Comparison of ENCODE assay signal across 8 cellular contexts in the genomic region with DNA sequence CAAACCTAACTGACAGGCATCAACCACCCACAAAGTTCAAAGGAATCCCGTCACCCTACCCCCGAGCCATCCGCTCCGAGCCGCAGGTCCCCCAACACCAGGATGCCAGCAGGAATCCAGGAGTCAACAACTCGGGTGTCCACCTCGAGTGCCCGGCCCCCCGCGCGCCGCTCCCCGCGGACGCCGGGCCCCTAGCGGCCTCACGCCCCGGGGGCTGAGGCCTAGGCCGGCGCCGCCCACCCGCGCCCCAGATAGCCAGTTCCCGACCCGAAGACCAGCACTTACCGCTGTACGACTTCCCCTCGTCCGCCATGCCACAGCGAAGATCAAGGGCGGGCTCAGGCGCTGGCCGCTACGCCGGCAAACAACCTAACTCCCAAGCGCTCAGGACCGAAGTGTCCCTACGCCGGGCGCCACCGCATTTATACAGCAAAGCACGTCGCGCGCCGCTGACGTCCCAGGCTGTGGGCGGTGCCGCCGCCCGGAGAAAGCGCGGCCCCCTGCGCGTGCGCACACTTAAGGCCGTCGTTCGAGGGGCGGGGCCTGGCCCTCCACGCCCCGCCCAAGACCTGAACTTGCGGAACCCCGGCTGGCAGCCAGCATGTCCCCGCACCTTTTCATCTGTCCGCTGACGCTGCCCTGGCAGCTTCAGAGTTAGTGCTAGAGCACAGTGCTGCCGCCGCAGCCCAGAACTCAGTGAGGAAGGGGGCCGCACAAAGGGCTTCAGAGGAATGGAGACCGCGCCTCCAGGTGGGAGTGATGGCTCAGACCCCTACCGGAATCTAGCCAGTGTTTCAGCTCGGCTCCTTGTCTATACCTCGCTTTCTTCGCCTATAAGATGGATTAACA. TPM values are rescaled to one million over a fixed set of nuclear protein-coding genes. Genes with fewer than 3 reads are reported as not detected.
DNase-seq lines count a peak whose midpoint lies in the region; ATAC-seq, FAIRE-seq and TF ChIP-seq lines count a peak whose summit lies in the region.

A gene (minus strand): TSS at position 397 of the 849 bp plus-strand sequence. CDS start 84 bp downstream, at position 313.

- H3K36me3 Mint-ChIP-seq in activated naive CD8-positive, alpha-beta T cell treated with anti-CD3 and anti-CD28 coated beads, Interleukin-2, amount 50 U/mL, for 24 hours (ENCODE audit: low read depth), result peaks cover 37% of the 10 kb centered on the region
- peaks cover 23% of the 10 kb centered on the region for H3K36me3 Mint-ChIP-seq in type B pancreatic cell

- no peaks in the 10 kb centered on the region for H3K9me3 Mint-ChIP-seq in activated naive CD8-positive, alpha-beta T cell treated with anti-CD3 and anti-CD28 coated beads, Interleukin-2, amount 50 U/mL, for 24 hours
- H3K9me3 Mint-ChIP-seq in type B pancreatic cell, result no peaks in the 10 kb centered on the region

- peak; percentile 97 for FAIRE-seq in GM12891 (lab: Jason Lieb, UNC)

- intact Hi-C loops in cardiac septum (cut with DNase I), result loop anchor here (1.0 to 2.0 kb wide), 2 partner anchors 13 to 18 kb away; a partner anchor contains a TSS
- intact Hi-C loops in posterior cingulate gyrus (cut with DNase I), result loop anchor here (2.0 kb wide), 1 partner anchor 50 kb away; a partner anchor contains a TSS

- DNase-seq in GM12891 (ENCODE audit: insufficient read length, low spot score) (peak; percentile 92), NCI-H1436 (lab: John Stamatoyannopoulos, UW) (peak; percentile 92), SW480 (ENCODE audit: low spot score) (peak; percentile 94), cardiac septum (ENCODE audit: low spot score) (peak; percentile 98), posterior cingulate gyrus (peak; percentile 92 to 99 (median 94)), type B pancreatic cell (ENCODE audit: extremely low spot score, unreplicated experiment) (peak; percentile 98)
- peak; percentile 98 for DNase-seq in activated naive CD8-positive, alpha-beta T cell treated with anti-CD3 and anti-CD28 coated beads, Interleukin-2, amount 50 U/mL, for 24 hours

- peak; percentile 86 for ATAC-seq in HG02798 (IDR thresholded peaks at IDR 0.05; ENCODE audit: poor library complexity, unreplicated experiment)
- peak; percentile 72 for ATAC-seq in activated naive CD8-positive, alpha-beta T cell treated with anti-CD3 and anti-CD28 coated beads, Interleukin-2, amount 50 U/mL, for 24 hours

- peak within 1 kb of the TSS; percentile 93 for H3K4me3 Mint-ChIP-seq in activated naive CD8-positive, alpha-beta T cell treated with anti-CD3 and anti-CD28 coated beads, Interleukin-2, amount 50 U/mL, for 24 hours
- peak within 1 kb of the TSS; percentile 100 for H3K4me3 Mint-ChIP-seq in type B pancreatic cell

- TF ChIP-seq POLR2A in GM12891 (IDR thresholded peaks at IDR 0.05; ENCODE audit: low read depth, low read length), result peak; percentile 100

- TF ChIP-seq CTCF in type B pancreatic cell (conservative IDR thresholded peaks at IDR 0.05), result peak; percentile 66

- H3K27ac Mint-ChIP-seq in activated naive CD8-positive, alpha-beta T cell treated with anti-CD3 and anti-CD28 coated beads, Interleukin-2, amount 50 U/mL, for 24 hours, result peak within 1 kb of the TSS; percentile 94
- H3K27ac Mint-ChIP-seq in type B pancreatic cell, result peak within 1 kb of the TSS; percentile 98

- H3K4me1 Mint-ChIP-seq in activated naive CD8-positive, alpha-beta T cell treated with anti-CD3 and anti-CD28 coated beads, Interleukin-2, amount 50 U/mL, for 24 hours, result peaks cover 44% of the 10 kb centered on the region
- peaks cover 9% of the 10 kb centered on the region for H3K4me1 Mint-ChIP-seq in type B pancreatic cell (ENCODE audit: unreplicated experiment)

- H3K27me3 Mint-ChIP-seq in activated naive CD8-positive, alpha-beta T cell treated with anti-CD3 and anti-CD28 coated beads, Interleukin-2, amount 50 U/mL, for 24 hours, result no peaks in the 10 kb centered on the region
- H3K27me3 Mint-ChIP-seq in type B pancreatic cell, result no peaks in the 10 kb centered on the region

TF ChIP-seq in GM12891, 5 proteins besides CTCF, POLR2A, EP300 and RAD21:
- TF ChIP-seq POU2F2 (IDR thresholded peaks at IDR 0.05; ENCODE audit: low read depth, low read length) (peak; percentile 98), POLR2AphosphoS5 (IDR thresholded peaks at IDR 0.05; ENCODE audit: low read depth, low read length) (peak; percentile 100), PAX5 (IDR thresholded peaks at IDR 0.05; ENCODE audit: insufficient read depth, low read length, severe bottlenecking) (peak; percentile 59), SPI1 (IDR thresholded peaks at IDR 0.05; ENCODE audit: low read depth, low read length) (no peak), TAF1 (IDR thresholded peaks at IDR 0.05; ENCODE audit: low read depth, low read length) (peak; percentile 99)
TF ChIP-seq in GM12891: peak in this region for 4.

RNA-seq across cellular contexts. Expression of the gene that starts here (rescaled TPM):
- polyA plus RNA-seq in GM12891 (2012; ENCODE audit: low read depth, missing spikeins), result 62.7 TPM
- total RNA-seq in cardiac septum, result 36.7 TPM
- 111 TPM in 2 replicates for total RNA-seq in type B pancreatic cell (ENCODE audit: low replicate concordance)

Comparison
In these comparisons a context has a peak if more than half of its experiments do, and no peak if none do; other contexts are left out.
1. Peak in every context shown above with its lines: DNase-seq and ATAC-seq.